Comparison of ENCODE assay signal across 8 cellular contexts in genomic region chr14:20684662-20685456, GRCh38. TPM values are rescaled to one million over a fixed set of nuclear protein-coding genes. Genes with fewer than 3 reads are reported as not detected.
DNase-seq lines count a peak whose midpoint lies in the region; ATAC-seq, FAIRE-seq and TF ChIP-seq lines count a peak whose summit lies in the region.

No MANE protein-coding gene starts in this region.

- DNase-seq in A549 (ENCODE audit: low read depth in 1 of 2, low spot score in 1 of 2) (peak; percentile 34 to 83), HAP-1 (ENCODE audit: low spot score in 2 of 2) (peak; percentile 54 to 66), kidney epithelial cell (ENCODE audit: low read depth) (no peak), suprapubic skin (ENCODE audit: low spot score in 2 of 2) (peak in 1 of 2 donors; percentile 81), GM20000 (ENCODE audit: low spot score) (no peak), KBM-7 (no peak)
- no peak for DNase-seq in activated CD8-positive, alpha-beta memory T cell treated with anti-CD3 and anti-CD28 coated beads, Interleukin-2, amount 10 ng/mL, durations not matched to agents 7 days and 5 days

- peaks cover 45% of the 10 kb centered on the region for H3K4me1 ChIP-seq in A549
- H3K4me1 ChIP-seq in HAP-1, result peaks cover 6% of the 10 kb centered on the region; the same call in 1 of the 2 replicates
- peaks cover 46% of the 10 kb centered on the region for H3K4me1 ChIP-seq in suprapubic skin

- POLR2A ChIA-PET in A549 (lab: Yijun Ruan, JAX), result interaction anchor here (0.6 to 5.1 kb wide), 5 partner anchors 26 to 342 kb away, joined by 3 to 46 read pairs (median 8); partner anchors contain the start of genes PARP2, PIP4P1 and PNP

- no peaks in the 10 kb centered on the region for H3K9me3 Mint-ChIP-seq in activated CD8-positive, alpha-beta memory T cell treated with anti-CD3 and anti-CD28 coated beads, Interleukin-2, amount 10 ng/mL, durations not matched to agents 7 days and 5 days (ENCODE audit: low read depth)

- H3K4me3 ChIP-seq in A549 (peak overlapping the region; percentile 58), HAP-1 (peak overlapping the region; percentile 59), kidney epithelial cell (ENCODE audit: low read depth, low read length) (peak overlapping the region; percentile 42), suprapubic skin (peak overlapping the region; percentile 71)

- CTCF ChIA-PET in A549 (lab: Yijun Ruan, JAX), result interaction anchor here (0.7 to 13.8 kb wide), 14 partner anchors 10 to 384 kb away, joined by 3 to 191 read pairs (median 4); no protein-coding TSS in a partner anchor
- CTCF ChIA-PET in activated CD8-positive, alpha-beta memory T cell treated with anti-CD3 and anti-CD28 coated beads, Interleukin-2, amount 10 ng/mL, durations not matched to agents 7 days and 5 days (lab: Charles Lee), result interaction anchor here (0.8 to 6.5 kb wide), 9 partner anchors 8 to 342 kb away, joined by 4 to 102 read pairs (median 8); partner anchors contain the start of gene PARP2

- H3K4me3 Mint-ChIP-seq in activated CD8-positive, alpha-beta memory T cell treated with anti-CD3 and anti-CD28 coated beads, Interleukin-2, amount 10 ng/mL, durations not matched to agents 7 days and 5 days, result no peak overlapping the region

- peak; percentile 9 to 33; a peak in 4 of 6 replicates for ATAC-seq in A549
- no peak for ATAC-seq in activated CD8-positive, alpha-beta memory T cell treated with anti-CD3 and anti-CD28 coated beads, Interleukin-2, amount 10 ng/mL, durations not matched to agents 7 days and 5 days

- TF ChIP-seq EP300 in A549 (IDR thresholded peaks at IDR 0.05) (no peak), suprapubic skin (IDR thresholded peaks at IDR 0.05) (no peak)

- 2% methylated on average over 22 of the region's 22 CpGs for WGBS in A549 (ENCODE audit: missing lambda C conversion rate)
- 6% methylated on average over 20 of the region's 22 CpGs for WGBS in suprapubic skin

- no peaks in the 10 kb centered on the region for H3K27me3 Mint-ChIP-seq in activated CD8-positive, alpha-beta memory T cell treated with anti-CD3 and anti-CD28 coated beads, Interleukin-2, amount 10 ng/mL, durations not matched to agents 7 days and 5 days

- H3K27ac ChIP-seq in A549 (peak overlapping the region; percentile 95), angular gyrus (ENCODE audit: low read depth, low read length) (peak overlapping the region; percentile 69), suprapubic skin (peak overlapping the region; percentile 97)

- no peak for TF ChIP-seq RAD21 in A549 (conservative IDR thresholded peaks at IDR 0.05 in 1 of 2, IDR thresholded peaks at IDR 0.05 in 1 of 2)

- no peak for FAIRE-seq in A549 (lab: Jason Lieb, UNC)

- H3K4me2 ChIP-seq in A549, result peak overlapping the region; percentile 81

- in situ Hi-C loops in HAP-1 (cut with MboI; ENCODE audit: low sequenced_read_pairs), result loop anchor here (5.0 kb wide), 1 partner anchor 53 kb away; no protein-coding TSS in a partner anchor
- in situ Hi-C loops in KBM-7 (cut with MboI; ENCODE audit: low pct_unique_long_range_greater_than_20kb, low sequenced_read_pairs), result no loop called here

- no peak overlapping the region for H3K27ac Mint-ChIP-seq in activated CD8-positive, alpha-beta memory T cell treated with anti-CD3 and anti-CD28 coated beads, Interleukin-2, amount 10 ng/mL, durations not matched to agents 7 days and 5 days

- H3K27me3 ChIP-seq in HAP-1 (ENCODE audit: low read depth) (no peaks in the 10 kb centered on the region), kidney epithelial cell (ENCODE audit: control insufficient read depth, insufficient read depth, low read length) (no peaks in the 10 kb centered on the region), suprapubic skin (no peaks in the 10 kb centered on the region)

- TF ChIP-seq CTCF in A549 (IDR thresholded peaks at IDR 0.05) (no peak), kidney epithelial cell (IDR thresholded peaks at IDR 0.05; ENCODE audit: insufficient read depth, low read length, poor library complexity, severe bottlenecking) (no peak), suprapubic skin (IDR thresholded peaks at IDR 0.05) (no peak), GM20000 (IDR thresholded peaks at IDR 0.05; ENCODE audit: extremely low read depth, missing control alignments) (no peak)

- H3K36me3 Mint-ChIP-seq in activated CD8-positive, alpha-beta memory T cell treated with anti-CD3 and anti-CD28 coated beads, Interleukin-2, amount 10 ng/mL, durations not matched to agents 7 days and 5 days, result no peaks in the 10 kb centered on the region

- TF ChIP-seq POLR2A in A549 (IDR thresholded peaks at IDR 0.05; ENCODE audit: low read length), result no peak
- no peak for TF ChIP-seq POLR2A in suprapubic skin (IDR thresholded peaks at IDR 0.05)

- H3K36me3 ChIP-seq in HAP-1 (replicated peaks) (no peaks in the 10 kb centered on the region), kidney epithelial cell (ENCODE audit: control insufficient read depth, insufficient read depth, low read length) (no peaks in the 10 kb centered on the region), suprapubic skin (no peaks in the 10 kb centered on the region)

- peaks cover 15% of the 10 kb centered on the region for H3K4me1 Mint-ChIP-seq in activated CD8-positive, alpha-beta memory T cell treated with anti-CD3 and anti-CD28 coated beads, Interleukin-2, amount 10 ng/mL, durations not matched to agents 7 days and 5 days

- H3K9me3 ChIP-seq in A549 (no peaks in the 10 kb centered on the region), HAP-1 (no peaks in the 10 kb centered on the region), suprapubic skin (no peaks in the 10 kb centered on the region)

TF ChIP-seq in A549, 52 proteins besides CTCF, POLR2A, EP300 and RAD21:
- TF ChIP-seq NPAS2 (CRISPR knock-in tag; IDR thresholded peaks at IDR 0.05; ENCODE audit: borderline replicate concordance) (no peak), PHF8 (IDR thresholded peaks at IDR 0.05; ENCODE audit: borderline replicate concordance, low read depth) (0 out of 2 replicates have a peak, but pooled peaks have one; percentile 28), RFX5 (IDR thresholded peaks at IDR 0.05) (no peak), ZNF302 (CRISPR knock-in tag; IDR thresholded peaks at IDR 0.05) (no peak), HOXB13 (CRISPR knock-in tag; IDR thresholded peaks at IDR 0.05; ENCODE audit: low read depth) (no peak), HES2 (IDR thresholded peaks at IDR 0.05) (0 out of 2 replicates have a peak, but pooled peaks have one; percentile 20), FOSL2 (IDR thresholded peaks at IDR 0.05) (no peak), FOSL2 (CRISPR knock-in tag; IDR thresholded peaks at IDR 0.05) (no peak), CEBPB (IDR thresholded peaks at IDR 0.05) (peak; percentile 90 to 92), RARB (CRISPR knock-in tag; IDR thresholded peaks at IDR 0.05) (no peak), FOSB (CRISPR knock-in tag; IDR thresholded peaks at IDR 0.05) (no peak), HDAC2 (IDR thresholded peaks at IDR 0.05) (no peak)
- TF ChIP-seq, protein P1, sequence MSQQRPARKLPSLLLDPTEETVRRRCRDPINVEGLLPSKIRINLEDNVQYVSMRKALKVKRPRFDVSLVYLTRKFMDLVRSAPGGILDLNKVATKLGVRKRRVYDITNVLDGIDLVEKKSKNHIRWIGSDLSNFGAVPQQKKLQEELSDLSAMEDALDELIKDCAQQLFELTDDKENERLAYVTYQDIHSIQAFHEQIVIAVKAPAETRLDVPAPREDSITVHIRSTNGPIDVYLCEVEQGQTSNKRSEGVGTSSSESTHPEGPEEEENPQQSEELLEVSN (IDR thresholded peaks at IDR 0.05; ENCODE audit: borderline replicate concordance, low read depth), result no peak

RNA-seq across cellular contexts. Expression of gene RNASE4, which starts 0.5 kb away (rescaled TPM):
- polyA plus RNA-seq in A549 (2011; rRNA removed), result 77.4 and 134 TPM in 2 replicates
- polyA plus RNA-seq in A549 (2012; cell fraction: cytosol; rRNA removed), result 11.1 and 15.0 TPM in 2 replicates
- polyA plus RNA-seq in A549 (2012; cell fraction: nucleus; rRNA removed), result 8.0 and 10.9 TPM in 2 replicates
- 5.8 to 10.6 TPM (median 8.6 TPM) in 3 replicates for polyA plus RNA-seq in A549 (2017; fragmentation: RNase III; extraction: RNeasy Plus Mini Kit Qiagen cat#74134 plus additional on column Dnase treatment)
- 53.7 and 118 TPM in 2 replicates for polyA minus RNA-seq in A549 (2011; rRNA and poly(A)+ RNA removed)
- total RNA-seq in kidney epithelial cell, result 4.2 and 5.6 TPM in 2 replicates
- 10 to 100 TPM; 43.9 to 84.2 (median 66.2) TPM for total RNA-seq in suprapubic skin
- 1 to 10 TPM in 1 of 2 experiments, under 1 TPM in 1; 0.75 to 2.1 TPM for total RNA-seq in activated CD8-positive, alpha-beta memory T cell treated with anti-CD3 and anti-CD28 coated beads, Interleukin-2, amount 10 ng/mL, durations not matched to agents 7 days and 5 days

RNA-seq across cellular contexts. Expression of gene ANG, which starts 3.7 kb away (rescaled TPM):
- 35.4 and 46.9 TPM in 2 replicates for polyA plus RNA-seq in A549 (2011; rRNA removed)
- 10.5 and 11.6 TPM in 2 replicates for polyA plus RNA-seq in A549 (2012; cell fraction: cytosol; rRNA removed)
- polyA plus RNA-seq in A549 (2012; cell fraction: nucleus; rRNA removed), result 7.9 and 10.9 TPM in 2 replicates
- 6.5 to 10.5 TPM (median 10.2 TPM) in 3 replicates for polyA plus RNA-seq in A549 (2017; fragmentation: RNase III; extraction: RNeasy Plus Mini Kit Qiagen cat#74134 plus additional on column Dnase treatment)
- polyA minus RNA-seq in A549 (2011; rRNA and poly(A)+ RNA removed), result 19.4 and 35.5 TPM in 2 replicates
- total RNA-seq in kidney epithelial cell, result 0.14 and 1.1 TPM in 2 replicates
- 10 to 100 TPM; 19.3 to 46.9 (median 27.1) TPM for total RNA-seq in suprapubic skin
- 1 to 10 TPM; 1.5 to 2.5 TPM for total RNA-seq in activated CD8-positive, alpha-beta memory T cell treated with anti-CD3 and anti-CD28 coated beads, Interleukin-2, amount 10 ng/mL, durations not matched to agents 7 days and 5 days

RNA-seq across cellular contexts. Expression of gene OR6S1, which starts 43.4 kb away (rescaled TPM):
- polyA plus RNA-seq in A549 (2011; rRNA removed) (not detected in 2 replicates), A549 (2017; fragmentation: RNase III; extraction: RNeasy Plus Mini Kit Qiagen cat#74134 plus additional on column Dnase treatment) (not detected in 3 replicates)
- not detected in 2 replicates for polyA plus RNA-seq in A549 (2012; cell fraction: cytosol; rRNA removed)
- not detected in 2 replicates for polyA plus RNA-seq in A549 (2012; cell fraction: nucleus; rRNA removed)
- polyA minus RNA-seq in A549 (2011; rRNA and poly(A)+ RNA removed), result not detected in 2 replicates
- total RNA-seq in kidney epithelial cell (not detected in 2 replicates), suprapubic skin (not detected)
- total RNA-seq in activated CD8-positive, alpha-beta memory T cell treated with anti-CD3 and anti-CD28 coated beads, Interleukin-2, amount 10 ng/mL, durations not matched to agents 7 days and 5 days, result not detected

Comparison
In these comparisons a context has a peak if more than half of its experiments do, and no peak if none do; other contexts are left out.
1. DNase-seq: peak in A549 (2 of 2) and HAP-1 (2 of 2); none in kidney epithelial cell (single experiment), GM20000 (single experiment), activated CD8-positive, alpha-beta memory T cell treated with anti-CD3 and anti-CD28 coated beads, Interleukin-2, amount 10 ng/mL, durations not matched to agents 7 days and 5 days (single experiment) and KBM-7 (single experiment).
2. Peak in every context shown above with its lines, with median percentiles within 50 percentile points of each other: H3K27ac ChIP-seq and H3K4me3 ChIP-seq.